In genomic region chr15:67172172-67172571, GRCh38 we compare ENCODE assay signal across 15 cellular contexts.
DNase-seq lines count a peak whose midpoint lies in the region; ATAC-seq and TF ChIP-seq lines count a peak whose summit lies in the region.
"Had no signal": no experiment of that assay in that cellular context is flagged by ENCODE, and none has a peak within 500 bp of the region (broad histone marks: within the 10 kb centered on the region; RNA-seq: fewer than 3 reads in every experiment).

No MANE protein-coding gene starts in this region.

- ATAC-seq in stimulated activated memory B cell treated with anti-CD40 and anti-IgM and Interleukin-4, amounts not matched to agents 10 μg/mL and 1 μg/mL and 100 μg/mL, for 72 hours = no peak
- ATAC-seq in HG03280 (IDR thresholded peaks at IDR 0.05; ENCODE audit: unreplicated experiment) (no peak), HG03378 (IDR thresholded peaks at IDR 0.05; ENCODE audit: unreplicated experiment) (no peak), HG03354 (IDR thresholded peaks at IDR 0.05; ENCODE audit: poor library complexity, severe bottlenecking, unreplicated experiment) (no peak)

- peak overlapping the region; percentile 1 for H3K27ac Mint-ChIP-seq in activated naive CD8-positive, alpha-beta T cell
- no peak overlapping the region for H3K27ac Mint-ChIP-seq in activated naive CD8-positive, alpha-beta T cell treated with anti-CD3 and anti-CD28 coated beads for 36 hours
- H3K27ac Mint-ChIP-seq in stimulated activated memory B cell treated with anti-CD40 and anti-IgM and Interleukin-4, amounts not matched to agents 10 μg/mL and 1 μg/mL and 100 μg/mL, for 72 hours = peak overlapping the region; percentile 81

- peaks cover 6% of the 10 kb centered on the region for H3K36me3 Mint-ChIP-seq in activated naive CD8-positive, alpha-beta T cell
- peaks cover 18% of the 10 kb centered on the region for H3K36me3 Mint-ChIP-seq in activated naive CD8-positive, alpha-beta T cell treated with anti-CD3 and anti-CD28 coated beads for 36 hours
- peaks cover 80% of the 10 kb centered on the region for H3K36me3 Mint-ChIP-seq in stimulated activated memory B cell treated with anti-CD40 and anti-IgM and Interleukin-4, amounts not matched to agents 10 μg/mL and 1 μg/mL and 100 μg/mL, for 72 hours

- H3K27ac ChIP-seq in brain microvascular endothelial cell = peak overlapping the region; percentile 89
- H3K27ac ChIP-seq: colonic mucosa had no signal

- no peak overlapping the region for H3K4me3 ChIP-seq in brain microvascular endothelial cell (ENCODE audit: low read depth, low read length)
- H3K4me3 ChIP-seq: colonic mucosa had no signal

- in situ Hi-C loops in brain microvascular endothelial cell (cut with HindIII; ENCODE audit: low pct_ligation_motif_present, low sequenced_read_pairs) = no loop called here

- DNase-seq in activated naive CD8-positive, alpha-beta T cell treated with anti-CD3 and anti-CD28 coated beads for 36 hours = no peak
- peak; percentile 44 for DNase-seq in M059J (ENCODE audit: low read depth)
- DNase-seq in brain microvascular endothelial cell = no peak
- DNase-seq: anterior cingulate cortex, colonic mucosa, kidney, NCI-H187, NCI-H524, occipital lobe, small intestine had no signal

- H3K4me3 Mint-ChIP-seq in activated naive CD8-positive, alpha-beta T cell = no peak overlapping the region
- H3K4me3 Mint-ChIP-seq in activated naive CD8-positive, alpha-beta T cell treated with anti-CD3 and anti-CD28 coated beads for 36 hours = no peak overlapping the region
- H3K4me3 Mint-ChIP-seq in stimulated activated memory B cell treated with anti-CD40 and anti-IgM and Interleukin-4, amounts not matched to agents 10 μg/mL and 1 μg/mL and 100 μg/mL, for 72 hours = no peak overlapping the region

- H3K4me1 Mint-ChIP-seq in activated naive CD8-positive, alpha-beta T cell (ENCODE audit: low read depth) = peaks cover 32% of the 10 kb centered on the region
- peaks cover 28% of the 10 kb centered on the region for H3K4me1 Mint-ChIP-seq in activated naive CD8-positive, alpha-beta T cell treated with anti-CD3 and anti-CD28 coated beads for 36 hours
- H3K4me1 Mint-ChIP-seq in stimulated activated memory B cell treated with anti-CD40 and anti-IgM and Interleukin-4, amounts not matched to agents 10 μg/mL and 1 μg/mL and 100 μg/mL, for 72 hours = peaks cover 62% of the 10 kb centered on the region

- peaks cover 98% of the 10 kb centered on the region for H3K36me3 ChIP-seq in brain microvascular endothelial cell (replicated peaks)
- H3K36me3 ChIP-seq: colonic mucosa had no signal

- TF ChIP-seq CTCF in brain microvascular endothelial cell (IDR thresholded peaks at IDR 0.05; ENCODE audit: low read depth, low read length, missing control alignments) = no peak

- no peaks in the 10 kb centered on the region for H3K9me3 Mint-ChIP-seq in activated naive CD8-positive, alpha-beta T cell (ENCODE audit: low read depth)
- H3K9me3 Mint-ChIP-seq in activated naive CD8-positive, alpha-beta T cell treated with anti-CD3 and anti-CD28 coated beads for 36 hours = no peaks in the 10 kb centered on the region
- no peaks in the 10 kb centered on the region for H3K9me3 Mint-ChIP-seq in stimulated activated memory B cell treated with anti-CD40 and anti-IgM and Interleukin-4, amounts not matched to agents 10 μg/mL and 1 μg/mL and 100 μg/mL, for 72 hours

- no peaks in the 10 kb centered on the region for H3K27me3 ChIP-seq in brain microvascular endothelial cell (replicated peaks)
- H3K27me3 ChIP-seq: colonic mucosa had no signal

- no peaks in the 10 kb centered on the region for H3K27me3 Mint-ChIP-seq in activated naive CD8-positive, alpha-beta T cell
- H3K27me3 Mint-ChIP-seq in activated naive CD8-positive, alpha-beta T cell treated with anti-CD3 and anti-CD28 coated beads for 36 hours = no peaks in the 10 kb centered on the region
- no peaks in the 10 kb centered on the region for H3K27me3 Mint-ChIP-seq in stimulated activated memory B cell treated with anti-CD40 and anti-IgM and Interleukin-4, amounts not matched to agents 10 μg/mL and 1 μg/mL and 100 μg/mL, for 72 hours
